Comparison of ENCODE assay signal across 8 cellular contexts in the genomic region with DNA sequence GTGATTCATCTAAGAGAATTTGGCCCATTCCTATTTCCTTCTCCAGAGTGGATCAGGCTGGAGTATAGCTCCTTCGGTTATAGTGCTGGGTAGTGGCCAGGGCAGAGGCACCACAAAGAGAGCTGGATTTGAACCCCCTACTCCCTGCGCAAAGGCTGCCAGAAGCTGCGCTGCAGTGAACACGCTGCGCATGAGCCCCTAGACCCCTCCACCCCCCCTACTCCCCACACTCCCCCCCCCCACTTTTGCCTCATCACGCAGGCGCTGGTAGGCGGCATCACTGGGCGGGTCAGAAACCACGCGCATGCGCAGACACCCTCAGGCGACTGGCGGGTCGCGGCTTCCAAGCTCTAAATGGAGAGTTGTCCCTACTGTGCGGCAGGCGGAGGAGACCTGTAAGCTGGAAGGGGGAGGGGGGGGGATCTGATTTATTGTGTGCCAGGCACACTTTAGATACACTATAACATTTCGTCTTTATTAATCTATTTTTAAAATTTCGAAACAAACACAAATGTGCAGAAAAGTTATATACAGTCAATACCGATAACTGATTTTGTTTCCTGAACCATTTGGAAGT. TPM values are rescaled to one million over a fixed set of nuclear protein-coding genes. Genes with fewer than 3 reads are reported as not detected.
DNase-seq lines count a peak whose midpoint lies in the region; ATAC-seq, FAIRE-seq and TF ChIP-seq lines count a peak whose summit lies in the region.

No MANE protein-coding gene starts in this region.

- DNase-seq in HL-60 (ENCODE audit: low read depth in 1 of 2, low spot score in 1 of 2) (peak; percentile 84 to 94), H1 (ENCODE audit: low read depth in 1 of 2, low spot score in 2 of 2) (peak; percentile 91 to 99), mesenchymal stem cell (peak; percentile 81)
- peak; percentile 93 for DNase-seq in NK-92 treated with Interleukin-12 subunit alpha and Interleukin-12 subunit beta, amount 100 ng/mL, for 24 hours (lab: John Stamatoyannopoulos, UW)
- DNase-seq in activated CD8-positive, alpha-beta memory T cell treated with anti-CD3 and anti-CD28 coated beads for 48 hours (ENCODE audit: low read depth in 2 of 3, low spot score in 2 of 3): peak; percentile 80 to 90 (median 90)
- peak; percentile 84 for DNase-seq in stimulated activated CD8-positive, alpha-beta memory T cell treated with anti-CD3 and anti-CD28 coated beads, Interleukin-12 subunit alpha, Interleukin-12 subunit beta, amount 100 ng/mL, for 1 hour (ENCODE audit: low read depth)

- H2AK5ac ChIP-seq in H1 (ENCODE audit: low read depth, low read length) (no peak overlapping the region), mesenchymal stem cell (ENCODE audit: low read length, severe bottlenecking) (no peak overlapping the region)

- WGBS in H1 (ENCODE audit: extremely low coverage in 1 of 2, insufficient coverage in 1 of 2, insufficient read length in 1 of 2, insufficient replicate concordance in 2 of 2, low coverage in 1 of 2, low lambda C conversion rate in 2 of 2, missing lambda C conversion rate in 1 of 2), 2 experiments: 33% methylated on average over 20 of the region's 21 CpGs; no CpG with 5 or more reads in 1 of the 2 experiments
- WGBS in mesenchymal stem cell: 57% methylated on average over 8 of the region's 21 CpGs

- peak overlapping the region; percentile 4 for H4K5ac ChIP-seq in H1 (ENCODE audit: insufficient read length, low read depth, low read length)

- no peak for ATAC-seq in GM18873 (IDR thresholded peaks at IDR 0.05; ENCODE audit: low FRiP score, unreplicated experiment)

- CTCF ChIA-PET in H1 (lab: Charles Lee; ENCODE audit: partially characterized antibody): interaction anchor here (0.6 to 1.7 kb wide), 12 partner anchors 9 to 327 kb away, joined by 3 to 12 read pairs (median 4); no protein-coding TSS in a partner anchor

- no peak for TF ChIP-seq RAD21 in H1 (IDR thresholded peaks at IDR 0.05 in 1 of 2, conservative IDR thresholded peaks at IDR 0.05 in 1 of 2; ENCODE audit: low read depth in 2 of 2, low read length in 2 of 2)

- no peak overlapping the region for H3K4ac ChIP-seq in H1 (replicated peaks; ENCODE audit: insufficient read length, low read depth, low read length)
- no peak overlapping the region for H3K4ac ChIP-seq in mesenchymal stem cell (ENCODE audit: low read depth in 1 of 2, low read length in 2 of 2)

- no peak overlapping the region for H3K23ac ChIP-seq in H1 (ENCODE audit: insufficient read length)
- H3K23ac ChIP-seq in mesenchymal stem cell (ENCODE audit: low read length in 2 of 2): no peak overlapping the region

- H3K79me2 ChIP-seq in H1 (ENCODE audit: control insufficient read depth in 1 of 2, insufficient read depth in 2 of 2, low read length in 2 of 2): peaks cover 0 to 3% of the 10 kb centered on the region in 2 experiments; a peak in 1 of 4 replicates

- H3K36me3 ChIP-seq in H1 (ENCODE audit: control insufficient read depth in 2 of 4, insufficient read depth in 4 of 4, low read length in 3 of 4) (peaks cover 0 to 10% (median 5%) of the 10 kb centered on the region in 4 experiments; a peak in 3 of 8 replicates), mesenchymal stem cell (ENCODE audit: control insufficient read depth in 1 of 2, insufficient read depth in 2 of 2, low read depth in 1 of 2, low read length in 2 of 2) (peaks cover 21 to 34% of the 10 kb centered on the region in 2 experiments)

- no peak for TF ChIP-seq EP300 in H1 (IDR thresholded peaks at IDR 0.05; ENCODE audit: borderline replicate concordance in 1 of 2, low read depth in 2 of 2, low read length in 2 of 2)

- H4K91ac ChIP-seq in H1 (replicated peaks; ENCODE audit: insufficient read length, low read length) (no peak overlapping the region), mesenchymal stem cell (ENCODE audit: low read length) (no peak overlapping the region)

- H3K18ac ChIP-seq in H1 (ENCODE audit: extremely low read depth, low read length) (no peak overlapping the region), mesenchymal stem cell (ENCODE audit: low read depth in 1 of 2, low read length in 2 of 2) (no peak overlapping the region)

- H4K20me1 ChIP-seq in H1 (replicated peaks in 1 of 2; ENCODE audit: control insufficient read depth in 1 of 2, insufficient read depth in 2 of 2, low read length in 2 of 2): no peaks in the 10 kb centered on the region

- H2BK5ac ChIP-seq in H1 (ENCODE audit: low read depth, low read length) (no peak overlapping the region), mesenchymal stem cell (ENCODE audit: low read depth, low read length, poor library complexity, severe bottlenecking) (no peak overlapping the region)

- H2AFZ ChIP-seq in H1 (ENCODE audit: low read length) (no peak overlapping the region), mesenchymal stem cell (ENCODE audit: low read depth, low read length) (no peak overlapping the region)

- TF ChIP-seq CTCF in GM12875 (IDR thresholded peaks at IDR 0.05; ENCODE audit: borderline replicate concordance, insufficient read depth, low read depth, low read length) (no peak), HL-60 (IDR thresholded peaks at IDR 0.05; ENCODE audit: insufficient read depth, low read length) (no peak), H1 (IDR thresholded peaks at IDR 0.05; ENCODE audit: control extremely low read depth in 1 of 3, insufficient read depth in 1 of 3, low read depth in 1 of 3, low read length in 3 of 3) (no peak)

- no peak overlapping the region for H2BK15ac ChIP-seq in H1 (ENCODE audit: low read length)
- no peak overlapping the region for H2BK15ac ChIP-seq in mesenchymal stem cell (ENCODE audit: low read depth, poor library complexity, severe bottlenecking)

- H4K8ac ChIP-seq in H1 (ENCODE audit: extremely low read depth, insufficient read depth, low read length) (no peak overlapping the region; the same call in 1 of the 2 replicates), mesenchymal stem cell (ENCODE audit: low read length) (no peak overlapping the region)

- FAIRE-seq in H1 (lab: Jason Lieb, UNC): no peak

- no peaks in the 10 kb centered on the region for H3K27me3 ChIP-seq in HL-60 (ENCODE audit: insufficient read depth, poor library complexity, severe bottlenecking)
- no peaks in the 10 kb centered on the region for H3K27me3 ChIP-seq in H1 (replicated peaks in 1 of 4; ENCODE audit: control insufficient read depth in 3 of 4, extremely low read depth in 1 of 4, insufficient read depth in 3 of 4, low read length in 3 of 4)
- H3K27me3 ChIP-seq in mesenchymal stem cell (ENCODE audit: control insufficient read depth in 1 of 2, insufficient read depth in 1 of 2, low read length in 2 of 2): no peaks in the 10 kb centered on the region

- H3K9ac ChIP-seq in H1 (replicated peaks in 1 of 4; ENCODE audit: extremely low read depth in 1 of 4, low read depth in 3 of 4, low read length in 3 of 4) (no peak overlapping the region; a peak in 1 of 7 replicates), mesenchymal stem cell (ENCODE audit: low read length) (peak overlapping the region; percentile 89)

- peaks cover 0 to 2% (median 0%) of the 10 kb centered on the region in 4 experiments; a peak in 1 of 7 replicates for H3K4me1 ChIP-seq in H1 (replicated peaks in 1 of 4; ENCODE audit: control insufficient read depth in 3 of 4, insufficient read depth in 4 of 4, low read length in 3 of 4)
- H3K4me1 ChIP-seq in mesenchymal stem cell (ENCODE audit: control insufficient read depth, insufficient read depth, low read depth, low read length): peaks cover 23% of the 10 kb centered on the region

- H3K56ac ChIP-seq in H1 (replicated peaks; ENCODE audit: insufficient read length, low read depth, low read length): no peak overlapping the region

- H3K4me3 ChIP-seq in GM12875 (ENCODE audit: low read depth, low read length) (peak overlapping the region; percentile 44), HL-60 (replicated peaks; ENCODE audit: insufficient read depth, low read length) (peak overlapping the region; percentile 53), H1 (ENCODE audit: extremely low read depth in 1 of 4, insufficient read depth in 2 of 4, low read depth in 3 of 4, low read length in 4 of 4) (peak overlapping the region; percentile 4 to 55 (median 38); a peak in 6 of 8 replicates), mesenchymal stem cell (ENCODE audit: insufficient read depth in 1 of 2, low read depth in 1 of 2, low read length in 2 of 2) (peak overlapping the region; percentile 55 to 83)

- H3K9me3 ChIP-seq in H1 (ENCODE audit: insufficient read depth in 2 of 2, low read depth in 1 of 2, low read length in 1 of 2) (no peaks in the 10 kb centered on the region), mesenchymal stem cell (ENCODE audit: control insufficient read depth, low read length) (no peaks in the 10 kb centered on the region)

- no peaks in the 10 kb centered on the region; the same call in 1 of the 2 replicates for H3K23me2 ChIP-seq in H1 (ENCODE audit: low read depth, low read length)

- POLR2A ChIA-PET in H1 (lab: Charles Lee; ENCODE audit: partially characterized antibody): interaction anchor here (0.6 to 3.7 kb wide), 8 partner anchors 11 to 204 kb away, joined by 3 to 40 read pairs (median 4); partner anchors contain the start of genes HMGN1, LCA5L and PSMG1

- TF ChIP-seq POLR2A in H1 (IDR thresholded peaks at IDR 0.05; ENCODE audit: control extremely low read depth in 1 of 2, low read depth in 2 of 2, low read length in 2 of 2): no peak

- H2BK120ac ChIP-seq in H1 (replicated peaks; ENCODE audit: low read depth, low read length) (no peak overlapping the region), mesenchymal stem cell (ENCODE audit: low read depth, low read length) (no peak overlapping the region)

- H2BK12ac ChIP-seq in H1 (ENCODE audit: low read depth, low read length): no peak overlapping the region
- no peak overlapping the region for H2BK12ac ChIP-seq in mesenchymal stem cell (ENCODE audit: low read length in 2 of 2)

- H3K79me1 ChIP-seq in H1 (ENCODE audit: low read depth, low read length): no peaks in the 10 kb centered on the region; the same call in 1 of the 2 replicates
- H3K79me1 ChIP-seq in mesenchymal stem cell (replicated peaks; ENCODE audit: low read length, poor library complexity, severe bottlenecking): peaks cover 40% of the 10 kb centered on the region

- H3K27ac ChIP-seq in HL-60 (replicated peaks) (peak overlapping the region; percentile 53), H1 (ENCODE audit: low read depth, low read length) (no peak overlapping the region), mesenchymal stem cell (ENCODE audit: low read length, poor library complexity, severe bottlenecking) (peak overlapping the region; percentile 45)

- H3K14ac ChIP-seq in H1 (ENCODE audit: insufficient read length) (no peak overlapping the region), mesenchymal stem cell (ENCODE audit: low read length in 2 of 2) (no peak overlapping the region)

- H3K4me2 ChIP-seq in H1 (ENCODE audit: insufficient read depth in 1 of 2, low read depth in 2 of 2, low read length in 2 of 2) (peak overlapping the region; percentile 55 to 64), mesenchymal stem cell (ENCODE audit: low read length, poor library complexity, severe bottlenecking) (peak overlapping the region; percentile 66)

- no peak overlapping the region for H2BK20ac ChIP-seq in H1 (ENCODE audit: low read length)

RNA-seq across cellular contexts. Expression of gene HMGN1, which starts 38.7 kb away (rescaled TPM):
- total RNA-seq in H1 (2021; fragmentation: NEBNext Ultra II Directional; extraction: Animal tissue kit (Norgen Biotek cat#: 25700)): 505 and 530 TPM in 2 replicates
- polyA plus RNA-seq in H1 (2011; rRNA removed): 146 and 279 TPM in 2 replicates
- polyA plus RNA-seq in H1 (2011; cell fraction: cytosol; rRNA removed): 336 TPM
- polyA plus RNA-seq in H1 (2011; cell fraction: nucleus; rRNA removed): 72.7 TPM
- polyA plus RNA-seq in H1 (2012, experiment 1 of 2): 291 to 554 TPM (median 407 TPM) in 4 replicates
- 88.6 TPM for polyA plus RNA-seq in H1 (2012, experiment 2 of 2)
- polyA plus RNA-seq in H1 (2013, experiment 1 of 2): 433 TPM
- polyA plus RNA-seq in H1 (2013, experiment 2 of 2): 457 TPM
- polyA minus RNA-seq in H1 (2011; rRNA and poly(A)+ RNA removed): 41.6 and 46.0 TPM in 2 replicates
- 111 TPM for polyA minus RNA-seq in H1 (2011; cell fraction: cytosol; rRNA and poly(A)+ RNA removed)
- polyA minus RNA-seq in H1 (2011; cell fraction: nucleus; rRNA and poly(A)+ RNA removed): 83.1 TPM
- 278 TPM for polyA plus RNA-seq in mesenchymal stem cell (2013, experiment 1 of 2)
- 282 TPM for polyA plus RNA-seq in mesenchymal stem cell (2013, experiment 2 of 2)

RNA-seq across cellular contexts. Expression of gene LCA5L, which starts 58.0 kb away (rescaled TPM):
- 0.57 and 0.84 TPM in 2 replicates for total RNA-seq in H1 (2021; fragmentation: NEBNext Ultra II Directional; extraction: Animal tissue kit (Norgen Biotek cat#: 25700))
- 0.11 and 0.20 TPM in 2 replicates for polyA plus RNA-seq in H1 (2011; rRNA removed)
- polyA plus RNA-seq in H1 (2011; cell fraction: cytosol; rRNA removed): 0.26 TPM
- polyA plus RNA-seq in H1 (2011; cell fraction: nucleus; rRNA removed): 0.37 TPM
- polyA plus RNA-seq in H1 (2012, experiment 1 of 2): 0.17 to 0.66 TPM (median 0.45 TPM) in 4 replicates
- polyA plus RNA-seq in H1 (2012, experiment 2 of 2): not detected
- 0.65 TPM for polyA plus RNA-seq in H1 (2013, experiment 1 of 2)
- 0.61 TPM for polyA plus RNA-seq in H1 (2013, experiment 2 of 2)
- 0.24 and 0.38 TPM in 2 replicates for polyA minus RNA-seq in H1 (2011; rRNA and poly(A)+ RNA removed)
- polyA minus RNA-seq in H1 (2011; cell fraction: cytosol; rRNA and poly(A)+ RNA removed): not detected
- polyA minus RNA-seq in H1 (2011; cell fraction: nucleus; rRNA and poly(A)+ RNA removed): not detected
- 0.72 TPM for polyA plus RNA-seq in mesenchymal stem cell (2013, experiment 1 of 2)
- polyA plus RNA-seq in mesenchymal stem cell (2013, experiment 2 of 2): 0.82 TPM
